1 cellular context compared by ENCODE assay signal in the genomic region with DNA sequence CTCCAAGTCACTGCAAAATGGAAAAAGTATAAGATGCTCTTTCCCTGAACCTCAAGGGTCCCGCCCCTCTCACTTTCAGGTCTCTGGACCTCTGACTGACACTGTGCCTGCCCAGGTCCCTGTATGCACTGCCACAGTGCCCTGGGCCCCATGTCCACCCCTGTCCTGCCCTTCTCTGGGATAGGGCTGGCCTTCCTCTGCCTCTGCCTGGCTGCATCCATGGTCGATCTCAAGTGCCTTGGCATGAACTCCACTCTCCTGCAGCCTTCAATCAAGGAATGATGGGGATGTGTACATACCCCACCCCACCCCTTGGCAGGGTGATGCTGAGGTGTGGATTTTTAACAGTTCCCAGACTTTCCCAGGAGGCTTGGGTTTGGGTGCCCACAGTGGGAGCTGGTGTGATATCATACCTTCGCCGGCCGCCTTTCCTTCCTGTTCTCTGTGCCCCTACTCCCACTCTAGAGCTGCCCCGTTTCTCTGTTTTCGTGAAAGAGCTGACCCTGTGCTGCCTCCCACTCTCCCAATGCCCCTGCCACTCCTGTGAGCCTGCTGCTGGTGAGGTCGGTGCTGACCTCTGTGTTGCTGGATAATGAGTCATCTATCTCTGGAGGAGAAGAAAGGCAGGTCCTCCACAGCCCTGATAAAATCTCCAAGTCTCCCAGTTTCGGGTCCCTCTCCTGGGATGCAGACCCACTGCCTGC.
TF ChIP-seq lines count a peak whose summit lies in the region.

No MANE protein-coding gene starts in this region.

TF ChIP-seq in SK-N-SH, 30 proteins besides CTCF, POLR2A, EP300 and RAD21 (continued from another document):
- TF ChIP-seq, protein P1, sequence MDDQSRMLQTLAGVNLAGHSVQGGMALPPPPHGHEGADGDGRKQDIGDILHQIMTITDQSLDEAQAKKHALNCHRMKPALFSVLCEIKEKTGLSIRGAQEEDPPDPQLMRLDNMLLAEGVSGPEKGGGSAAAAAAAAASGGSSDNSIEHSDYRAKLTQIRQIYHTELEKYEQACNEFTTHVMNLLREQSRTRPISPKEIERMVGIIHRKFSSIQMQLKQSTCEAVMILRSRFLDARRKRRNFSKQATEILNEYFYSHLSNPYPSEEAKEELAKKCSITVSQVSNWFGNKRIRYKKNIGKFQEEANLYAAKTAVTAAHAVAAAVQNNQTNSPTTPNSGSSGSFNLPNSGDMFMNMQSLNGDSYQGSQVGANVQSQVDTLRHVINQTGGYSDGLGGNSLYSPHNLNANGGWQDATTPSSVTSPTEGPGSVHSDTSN (IDR thresholded peaks at IDR 0.05) = 0 out of 2 replicates have a peak, but pooled peaks have one; percentile 15
